13 cellular contexts compared by ENCODE assay signal in the genomic region with DNA sequence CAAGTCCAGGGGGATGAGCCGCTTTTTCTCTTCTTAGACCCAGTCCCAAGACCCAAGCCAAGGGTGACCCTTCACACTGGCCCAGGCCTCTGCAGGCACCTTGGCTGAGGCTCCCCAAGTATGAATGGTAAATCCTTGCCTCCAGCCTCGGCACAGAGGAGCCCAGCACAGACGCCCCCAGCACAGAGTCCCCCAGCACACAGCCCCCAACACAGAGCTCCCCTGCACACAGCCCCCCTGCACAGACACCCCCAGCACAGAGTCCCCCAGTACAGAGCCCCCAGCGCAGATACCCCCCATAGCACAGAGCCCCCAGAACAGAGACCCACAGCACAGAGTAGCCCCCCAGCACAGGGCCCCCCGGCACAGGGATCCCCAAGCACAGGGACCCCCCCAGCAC. TPM values are rescaled to one million over a fixed set of nuclear protein-coding genes. Genes with fewer than 3 reads are reported as not detected.
DNase-seq lines count a peak whose midpoint lies in the region; ATAC-seq and TF ChIP-seq lines count a peak whose summit lies in the region.
"Had no signal": no experiment of that assay in that cellular context is flagged by ENCODE, and none has a peak within 500 bp of the region (broad histone marks: within the 10 kb centered on the region; RNA-seq: fewer than 3 reads in every experiment).

No MANE protein-coding gene starts in this region.

- H3K4me3 Mint-ChIP-seq in neural crest cell = peak overlapping the region; percentile 59

- CTCF ChIA-PET in HEK293T (lab: Yijun Ruan, JAX) = no interaction called here

- H3K27ac ChIP-seq in BLaER1 = peak overlapping the region; percentile 90
- H3K27ac ChIP-seq in body of pancreas = peak overlapping the region in 3 of 4 donors; percentile 89 to 97 (median 93)
- H3K27ac ChIP-seq in testis = no peak overlapping the region
- H3K27ac ChIP-seq in WERI-Rb-1 = no peak overlapping the region
- H3K27ac ChIP-seq: brain microvascular endothelial cell had no signal

- H3K27ac Mint-ChIP-seq in neural crest cell (ENCODE audit: unreplicated experiment) = no peak overlapping the region

- peak overlapping the region; percentile 87 for H3K9ac ChIP-seq in BLaER1

- H3K36me3 ChIP-seq in BLaER1 (no peaks in the 10 kb centered on the region), body of pancreas (replicated peaks in 1 of 2; ENCODE audit: insufficient read depth in 1 of 2, low read depth in 2 of 2) (no peaks in the 10 kb centered on the region), testis (ENCODE audit: low read depth, missing control alignments) (no peaks in the 10 kb centered on the region), WERI-Rb-1 (no peaks in the 10 kb centered on the region; the same call in 1 of the 2 replicates)
- H3K36me3 ChIP-seq: brain microvascular endothelial cell had no signal

- ATAC-seq in body of pancreas (no peak), HG03439 (IDR thresholded peaks at IDR 0.05; ENCODE audit: unreplicated experiment) (no peak)

- H3K9me3 Mint-ChIP-seq in neural crest cell = no peaks in the 10 kb centered on the region

- H3K36me3 Mint-ChIP-seq in neural crest cell (ENCODE audit: low read depth) = peaks cover 4% of the 10 kb centered on the region

- WGBS in body of pancreas, 2 donors = 100% methylated on average over 4 of the region's 5 CpGs; no CpG with 5 or more reads in 1 of the 2 donors
- WGBS in testis, 2 donors = 40 to 83% methylated on average over 1 to 5 of the region's 5 CpGs

- H3K4me1 ChIP-seq in BLaER1 (peaks cover 72% of the 10 kb centered on the region), body of pancreas (peaks cover 63% of the 10 kb centered on the region), testis (peaks cover 24% of the 10 kb centered on the region)

- peaks cover 9% of the 10 kb centered on the region for H3K27me3 Mint-ChIP-seq in neural crest cell (ENCODE audit: low read depth)

- peak overlapping the region; percentile 93 for H3K4me3 ChIP-seq in BLaER1
- H3K4me3 ChIP-seq in HFF-Myc (replicated peaks; ENCODE audit: low read depth, low read length) = peak overlapping the region; percentile 55; the same call in 1 of the 2 replicates
- no peak overlapping the region for H3K4me3 ChIP-seq in body of pancreas
- no peak overlapping the region for H3K4me3 ChIP-seq in testis
- H3K4me3 ChIP-seq in WERI-Rb-1 (ENCODE audit: low read depth, low read length) = no peak overlapping the region; the same call in 1 of the 2 replicates

- H3K4me1 Mint-ChIP-seq in neural crest cell = peaks cover 5% of the 10 kb centered on the region

- H4K20me1 ChIP-seq in BLaER1 = peaks cover 31% of the 10 kb centered on the region

- H3K9me3 ChIP-seq in BLaER1 (no peaks in the 10 kb centered on the region), body of pancreas (no peaks in the 10 kb centered on the region), testis (no peaks in the 10 kb centered on the region), WERI-Rb-1 (ENCODE audit: severe bottlenecking) (no peaks in the 10 kb centered on the region)

- TF ChIP-seq CTCF in HFF-Myc (IDR thresholded peaks at IDR 0.05; ENCODE audit: low read depth, low read length, missing control alignments) (no peak), body of pancreas (IDR thresholded peaks at IDR 0.05) (no peak), neural crest cell (conservative IDR thresholded peaks at IDR 0.05) (no peak), testis (IDR thresholded peaks at IDR 0.05) (no peak), WERI-Rb-1 (IDR thresholded peaks at IDR 0.05; ENCODE audit: low read depth, low read length) (no peak)

- POLR2A ChIA-PET in HEK293T (lab: Yijun Ruan, JAX) = no interaction called here

- no peak for TF ChIP-seq POLR2A in body of pancreas (IDR thresholded peaks at IDR 0.05)
- TF ChIP-seq POLR2A in testis (IDR thresholded peaks at IDR 0.05) = no peak

- no peaks in the 10 kb centered on the region for H3K27me3 ChIP-seq in BLaER1
- H3K27me3 ChIP-seq in body of pancreas = no peaks in the 10 kb centered on the region
- no peaks in the 10 kb centered on the region for H3K27me3 ChIP-seq in testis
- no peaks in the 10 kb centered on the region for H3K27me3 ChIP-seq in WERI-Rb-1 (ENCODE audit: insufficient read depth, low read depth, severe bottlenecking)
- H3K27me3 ChIP-seq: brain microvascular endothelial cell had no signal

- DNase-seq in HFF-Myc (ENCODE audit: extremely low read depth, low read depth) (no peak), body of pancreas (no peak), neural crest cell (ENCODE audit: low read depth, low spot score) (no peak), HEK293T (ENCODE audit: extremely low spot score) (no peak), testis (no peak), WERI-Rb-1 (no peak)
- DNase-seq: activated CD4-positive, CD25-positive, alpha-beta regulatory T cell; brain microvascular endothelial cell; midbrain; NCI-H510A treated with DMSO at 0.1 percent for 48 hours; stimulated activated CD4-positive, alpha-beta T cell treated with anti-CD3 and anti-CD28 coated beads, Interleukin-4, amount 100 ng/mL, for 1 hour had no signal

- peak overlapping the region; percentile 99 for H3K4me2 ChIP-seq in BLaER1

- intact Hi-C loops in body of pancreas (cut with DNase I) = no loop called here
- intact Hi-C loops in testis (cut with DNase I; ENCODE audit: low total_unique reads) = no loop called here

TF ChIP-seq in HEK293T, 16 proteins besides CTCF, POLR2A, EP300 and RAD21:
- TF ChIP-seq ZNF384 (IDR thresholded peaks at IDR 0.05) (no peak), BHLHE40 (IDR thresholded peaks at IDR 0.05; ENCODE audit: borderline replicate concordance) (no peak), FOXK2 (IDR thresholded peaks at IDR 0.05) (no peak), LEF1 (IDR thresholded peaks at IDR 0.05; ENCODE audit: borderline replicate concordance) (no peak), L3MBTL2 (conservative IDR thresholded peaks at IDR 0.05) (no peak), SP1 (IDR thresholded peaks at IDR 0.05) (no peak), FOXM1 (IDR thresholded peaks at IDR 0.05; ENCODE audit: borderline replicate concordance) (no peak), SUZ12 (IDR thresholded peaks at IDR 0.05) (no peak), CTBP1 (IDR thresholded peaks at IDR 0.05; ENCODE audit: borderline replicate concordance) (no peak), ELF4 (IDR thresholded peaks at IDR 0.05) (no peak), NFRKB (IDR thresholded peaks at IDR 0.05) (no peak), FOXA1 (IDR thresholded peaks at IDR 0.05) (no peak), ARNT (IDR thresholded peaks at IDR 0.05) (no peak)
- TF ChIP-seq, protein P1, sequence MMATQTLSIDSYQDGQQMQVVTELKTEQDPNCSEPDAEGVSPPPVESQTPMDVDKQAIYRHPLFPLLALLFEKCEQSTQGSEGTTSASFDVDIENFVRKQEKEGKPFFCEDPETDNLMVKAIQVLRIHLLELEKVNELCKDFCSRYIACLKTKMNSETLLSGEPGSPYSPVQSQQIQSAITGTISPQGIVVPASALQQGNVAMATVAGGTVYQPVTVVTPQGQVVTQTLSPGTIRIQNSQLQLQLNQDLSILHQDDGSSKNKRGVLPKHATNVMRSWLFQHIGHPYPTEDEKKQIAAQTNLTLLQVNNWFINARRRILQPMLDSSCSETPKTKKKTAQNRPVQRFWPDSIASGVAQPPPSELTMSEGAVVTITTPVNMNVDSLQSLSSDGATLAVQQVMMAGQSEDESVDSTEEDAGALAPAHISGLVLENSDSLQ (IDR thresholded peaks at IDR 0.05) = no peak

RNA-seq across cellular contexts. Expression of a gene that starts 1.0 kb away (rescaled TPM):
- total RNA-seq in body of pancreas (10 to 100 TPM; 41.2 to 47.5 TPM), neural crest cell (16.2 and 17.6 TPM in 2 replicates), testis (100 to 1,000 TPM in 1 of 2 donors, 10 to 100 TPM in 1; 83.1 to 134 TPM)
- 78.2 TPM for polyA plus RNA-seq in testis (ENCODE audit: insufficient read depth, low read depth, low replicate concordance)

RNA-seq across cellular contexts. Expression of a gene that starts 4.5 kb away (rescaled TPM):
- total RNA-seq in body of pancreas (100 to 1,000 TPM in 1 of 2 donors, 10 to 100 TPM in 1; 76.8 to 115 TPM), neural crest cell (73.4 and 75.3 TPM in 2 replicates), testis (100 to 1,000 TPM; 161 to 185 TPM)
- 72.1 TPM for polyA plus RNA-seq in testis (ENCODE audit: insufficient read depth, low read depth, low replicate concordance)

RNA-seq across cellular contexts. Expression of a gene that starts 8.6 kb away (rescaled TPM):
- total RNA-seq in body of pancreas = 100 to 1,000 TPM in 1 of 2 donors, 10 to 100 TPM in 1; 15.8 to 111 TPM
- total RNA-seq in neural crest cell = 95.8 and 97.0 TPM in 2 replicates
- total RNA-seq in testis = 100 to 1,000 TPM; 155 to 195 TPM
- polyA plus RNA-seq in testis (ENCODE audit: insufficient read depth, low read depth, low replicate concordance) = 102 TPM

RNA-seq across cellular contexts. Expression of a gene that starts 9.8 kb away (rescaled TPM):
- total RNA-seq in body of pancreas (1 to 10 TPM; 3.9 to 5.6 TPM), neural crest cell (8.1 and 8.5 TPM in 2 replicates), testis (10 to 100 TPM in 1 of 2 donors, 1 to 10 TPM in 1; 3.5 to 10.5 TPM)
- 1.1 TPM for polyA plus RNA-seq in testis (ENCODE audit: insufficient read depth, low read depth, low replicate concordance)

RNA-seq across cellular contexts. Expression of a gene that starts 27.3 kb away (rescaled TPM):
- total RNA-seq in body of pancreas (10 to 100 TPM; 65.6 to 89.0 TPM), neural crest cell (171 and 189 TPM in 2 replicates), testis (100 to 1,000 TPM; 157 to 176 TPM)
- 77.7 TPM for polyA plus RNA-seq in testis (ENCODE audit: insufficient read depth, low read depth, low replicate concordance)

Comparison
In these comparisons a context has a peak if more than half of its experiments do, and no peak if none do; other contexts are left out.
1. H3K27ac ChIP-seq: peak in BLaER1 (single experiment) and body of pancreas (3 of 4); none in testis (0 of 2) and WERI-Rb-1 (single experiment).
2. H3K4me3 ChIP-seq: peak in BLaER1 (single experiment) and HFF-Myc (single experiment); none in body of pancreas (0 of 2), testis (0 of 2) and WERI-Rb-1 (single experiment).